Comparison of ENCODE assay signal across 34 cellular contexts in the genomic region with DNA sequence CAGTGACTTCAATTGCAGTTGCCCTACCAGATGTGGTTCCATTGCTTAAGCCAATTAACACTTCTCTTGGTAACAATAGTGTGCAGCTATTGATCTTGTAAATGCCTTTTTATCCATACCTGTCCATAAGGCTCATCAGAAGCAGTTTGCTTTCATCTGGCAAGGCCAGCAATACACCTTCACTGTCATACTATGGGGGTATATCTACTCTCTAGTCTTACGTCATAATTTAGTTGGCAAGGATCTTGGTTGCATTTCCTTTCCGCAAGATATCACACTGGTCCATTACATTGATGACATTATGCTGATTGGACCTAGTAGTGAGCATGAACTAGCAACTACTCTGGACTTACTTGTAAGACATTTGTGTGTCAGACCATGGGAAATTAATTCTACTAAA. TPM values are rescaled to one million over a fixed set of nuclear protein-coding genes. Genes with fewer than 3 reads are reported as not detected.
DNase-seq lines count a peak whose midpoint lies in the region; ATAC-seq, FAIRE-seq and TF ChIP-seq lines count a peak whose summit lies in the region.
"Had no signal": no experiment of that assay in that cellular context is flagged by ENCODE, and none has a peak within 500 bp of the region (broad histone marks: within the 10 kb centered on the region; RNA-seq: fewer than 3 reads in every experiment).

No MANE protein-coding gene starts in this region.

- no peak overlapping the region for H2AFZ ChIP-seq in HepG2 (ENCODE audit: low read length)

- BruUV-seq in HepG2 (replicated peaks; lab: Mats Ljungman, UMichigan), result no TSS peak

- POLR2A ChIA-PET in HepG2 (lab: Yijun Ruan, JAX) (no interaction called here), HEK293 (lab: Yijun Ruan, JAX) (no interaction called here)

- TF ChIP-seq EP300 in HepG2 (IDR thresholded peaks at IDR 0.05; ENCODE audit: low read depth in 2 of 2, low read length in 2 of 2) (no peak), HepG2 (CRISPR knock-in tag; IDR thresholded peaks at IDR 0.05; ENCODE audit: borderline replicate concordance) (no peak)

- H4K20me1 ChIP-seq in HepG2 (ENCODE audit: insufficient read depth, low read length), result no peaks in the 10 kb centered on the region
- H4K20me1 ChIP-seq: BLaER1; BLaER1 treated with 17β-estradiol and CSF1 and Interleukin-3, amounts not matched to agents 10 nM and 100 nM had no signal

- in situ Hi-C loops in HepG2 (cut with HindIII; ENCODE audit: extremely low pct_ligation_motif_present, low pct_unique_long_range_greater_than_20kb), result no loop called here

- CTCF ChIA-PET in HepG2 (lab: Yijun Ruan, JAX; ENCODE audit: low intra/inter-chr PET ratio, low total read pairs), result no interaction called here
- CTCF ChIA-PET in HEK293 (lab: Yijun Ruan, JAX), result interaction anchor here (0.5 kb wide), 1 partner anchor 95 kb away, joined by 4 read pairs; no protein-coding TSS in a partner anchor

- no peaks in the 10 kb centered on the region for H3K79me2 ChIP-seq in HepG2 (ENCODE audit: insufficient read depth, low read length)

- no peak for TF ChIP-seq CTCF in HepG2 (CRISPR knock-in tag; IDR thresholded peaks at IDR 0.05)
- no peak for TF ChIP-seq CTCF in right lobe of liver (IDR thresholded peaks at IDR 0.05)
- no peak for TF ChIP-seq CTCF in HEK293 (tag by site-specific recombination; IDR thresholded peaks at IDR 0.05)

- FAIRE-seq in HepG2 (lab: Jason Lieb, UNC), result no peak
- FAIRE-seq: A204.1, A549, D721Med had no signal

- no peak overlapping the region for H3K4me3 ChIP-seq in HepG2 (replicated peaks in 1 of 3; ENCODE audit: insufficient read depth in 1 of 3, low read depth in 2 of 3, low read length in 3 of 3)
- no peak overlapping the region for H3K4me3 ChIP-seq in right lobe of liver
- no peak overlapping the region for H3K4me3 ChIP-seq in HEK293 (ENCODE audit: low read depth, low read length)
- H3K4me3 ChIP-seq: A549; BLaER1; BLaER1 treated with 17β-estradiol and CSF1 and Interleukin-3, amounts not matched to agents 10 nM and 100 nM had no signal

- no peak overlapping the region for H3K27ac ChIP-seq in HepG2 (ENCODE audit: extremely low read length, insufficient read depth, low read length)
- H3K27ac ChIP-seq in right lobe of liver, result no peak overlapping the region
- H3K27ac ChIP-seq in HEK293 (ENCODE audit: extremely low read depth, low read depth, low read length), result no peak overlapping the region
- H3K27ac ChIP-seq: 22Rv1; A549; BLaER1; BLaER1 treated with 17β-estradiol and CSF1 and Interleukin-3, amounts not matched to agents 10 nM and 100 nM; C4-2B had no signal

- TF ChIP-seq POLR2A in HepG2 (IDR thresholded peaks at IDR 0.05; ENCODE audit: insufficient read depth in 1 of 2, low read depth in 2 of 2, low read length in 2 of 2) (no peak), right lobe of liver (IDR thresholded peaks at IDR 0.05) (no peak)

- intact Hi-C loops in HepG2 (cut with micrococcal nuclease; ENCODE audit: unreplicated experiment), result no loop called here
- intact Hi-C loops in right lobe of liver (cut with DNase I), result no loop called here

- H3K9me3 ChIP-seq in HepG2 (ENCODE audit: low read length), result no peaks in the 10 kb centered on the region
- H3K9me3 ChIP-seq in right lobe of liver, result no peaks in the 10 kb centered on the region
- no peaks in the 10 kb centered on the region for H3K9me3 ChIP-seq in HEK293 (ENCODE audit: control insufficient read depth, insufficient read depth, low read depth, low read length)
- H3K9me3 ChIP-seq: A549, BE2C had no signal

- ATAC-seq in HepG2 (no peak), right lobe of liver (no peak)
- ATAC-seq: A549; CD8-positive, alpha-beta T cell had no signal

- peak; percentile 31 for DNase-seq in NCI-H82 (lab: John Stamatoyannopoulos, UW)
- no peak for DNase-seq in NCI-H82 treated with DMSO at 0.1 percent for 48 hours (lab: John Stamatoyannopoulos, UW; ENCODE audit: unreplicated experiment)
- DNase-seq in HepG2 (ENCODE audit: low spot score), result no peak
- no peak for DNase-seq in right lobe of liver
- DNase-seq in ecto neural progenitor cell (ENCODE audit: low spot score), result no peak
- DNase-seq: 8988T; ACHN; AML-193; BE2C; C1 segment of cervical spinal cord; Caco-2; Calu3; CD4-positive, alpha-beta memory T cell; CD4-positive, alpha-beta T cell; CD4-positive, CD25-positive, alpha-beta regulatory T cell; CD8-positive, alpha-beta memory T cell; CD8-positive, alpha-beta T cell; COR-L47; DMS 273 treated with DMSO at 0.1 percent for 48 hours; DMS153; DMS53; DMS79; DMS79 treated with DMSO at 0.1 percent for 48 hours; DND-41; EL had no signal

- H3K27me3 ChIP-seq in HepG2 (ENCODE audit: control insufficient read depth in 1 of 2, insufficient read depth in 2 of 2, low read length in 2 of 2) (no peaks in the 10 kb centered on the region), right lobe of liver (no peaks in the 10 kb centered on the region)
- H3K27me3 ChIP-seq: BE2C; BLaER1; BLaER1 treated with 17β-estradiol and CSF1 and Interleukin-3, amounts not matched to agents 10 nM and 100 nM had no signal

- H3K4me1 ChIP-seq in HepG2 (ENCODE audit: insufficient read depth, low read length) (no peaks in the 10 kb centered on the region), right lobe of liver (no peaks in the 10 kb centered on the region), HEK293 (ENCODE audit: control insufficient read depth, insufficient read depth, low read length) (no peaks in the 10 kb centered on the region)
- H3K4me1 ChIP-seq: A549; BE2C; BLaER1; BLaER1 treated with 17β-estradiol and CSF1 and Interleukin-3, amounts not matched to agents 10 nM and 100 nM; Caco-2 had no signal

- 51% methylated on average over 2 of the region's 2 CpGs for WGBS in HepG2 (ENCODE audit: low lambda C conversion rate)
- 71% methylated on average over 2 of the region's 2 CpGs for WGBS in right lobe of liver (ENCODE audit: insufficient coverage, low coverage, low lambda C conversion rate, missing lambda C conversion rate)

- TF ChIP-seq RAD21 in HepG2 (CRISPR knock-in tag; IDR thresholded peaks at IDR 0.05), result no peak

- H3K4me2 ChIP-seq in HepG2 (ENCODE audit: low read depth, low read length), result no peak overlapping the region
- H3K4me2 ChIP-seq: A549; BLaER1; BLaER1 treated with 17β-estradiol and CSF1 and Interleukin-3, amounts not matched to agents 10 nM and 100 nM had no signal

- H3K36me3 ChIP-seq in HepG2 (replicated peaks in 1 of 2; ENCODE audit: control insufficient read depth in 1 of 2, insufficient read depth in 2 of 2, low read length in 2 of 2) (no peaks in the 10 kb centered on the region), right lobe of liver (no peaks in the 10 kb centered on the region), HEK293 (ENCODE audit: control insufficient read depth in 2 of 2, insufficient read depth in 1 of 2, low read length in 2 of 2) (no peaks in the 10 kb centered on the region)
- H3K36me3 ChIP-seq: BE2C; BLaER1; BLaER1 treated with 17β-estradiol and CSF1 and Interleukin-3, amounts not matched to agents 10 nM and 100 nM had no signal

- no peak overlapping the region for H3K9ac ChIP-seq in HepG2 (ENCODE audit: insufficient read depth, low read depth, low read length)
- H3K9ac ChIP-seq: BLaER1; BLaER1 treated with 17β-estradiol and CSF1 and Interleukin-3, amounts not matched to agents 10 nM and 100 nM had no signal

TF ChIP-seq in HepG2, 621 proteins besides CTCF, POLR2A, EP300 and RAD21 (continues in another document):
- TF ChIP-seq ZMYM2 (CRISPR knock-in tag; IDR thresholded peaks at IDR 0.05), result no peak
- TF ChIP-seq, protein P1, sequence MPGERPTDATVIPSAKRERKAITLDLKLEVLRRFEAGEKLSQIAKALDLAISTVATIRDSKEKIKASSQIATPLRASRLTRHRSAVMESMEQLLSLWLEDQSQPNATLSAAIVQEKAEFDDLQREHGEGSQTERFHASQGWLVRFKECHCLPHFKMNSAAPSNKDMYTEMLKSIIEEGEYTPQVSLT (CRISPR knock-in tag; IDR thresholded peaks at IDR 0.05; ENCODE audit: borderline replicate concordance, low read depth), result no peak
- no peak for TF ChIP-seq ZNF615 (CRISPR knock-in tag; IDR thresholded peaks at IDR 0.05; ENCODE audit: borderline replicate concordance)
- TF ChIP-seq CREB1 (IDR thresholded peaks at IDR 0.05), result 0 out of 2 replicates have a peak, but pooled peaks have one; percentile 34
- TF ChIP-seq CREB1 (CRISPR knock-in tag; IDR thresholded peaks at IDR 0.05), result no peak

TF ChIP-seq in HEK293, 187 proteins besides CTCF, POLR2A, EP300 and RAD21:
- TF ChIP-seq PRDM1 (tag by site-specific recombination; IDR thresholded peaks at IDR 0.05) (no peak), ZNF157 (tag by site-specific recombination; IDR thresholded peaks at IDR 0.05) (peak; percentile 96)

RNA-seq across cellular contexts. Expression of gene ZNF365, which starts 17.7 kb away (rescaled TPM):
- total RNA-seq in HepG2 (2016; rRNA removed; fragmentation: Illumina TruSeq; extraction: Trizol) (not detected in 2 replicates), right lobe of liver (under 1 TPM in 1 of 6 experiments, not detected in 5; 0.06 TPM)
- total RNA-seq in HepG2 (2016; cell fraction: cytosol; rRNA removed; fragmentation: Illumina TruSeq; extraction: Trizol; ENCODE audit: low read depth), result not detected in 2 replicates
- total RNA-seq in HepG2 (2016; cell fraction: insoluble cytoplasmic fraction; rRNA removed; fragmentation: Illumina TruSeq; extraction: Trizol), result not detected in 2 replicates
- not detected in 2 replicates for total RNA-seq in HepG2 (2016; cell fraction: membrane; rRNA removed; fragmentation: Illumina TruSeq; extraction: Trizol)
- total RNA-seq in HepG2 (2016; cell fraction: nucleus; rRNA removed; fragmentation: Illumina TruSeq; extraction: Trizol), result not detected in 2 replicates
- polyA plus RNA-seq in HepG2 (2011; rRNA removed), result not detected in 2 replicates
- polyA plus RNA-seq in HepG2 (2011; cell fraction: cytosol; rRNA removed), result not detected in 2 replicates
- polyA plus RNA-seq in HepG2 (2011; cell fraction: nucleus; rRNA removed), result not detected in 2 replicates
- polyA plus RNA-seq in HepG2 (2012), result not detected in 2 replicates
- polyA plus RNA-seq in HepG2 (2016; cell fraction: cytosol; fragmentation: Illumina TruSeq; extraction: Trizol; ENCODE audit: low read depth), result not detected in 2 replicates
- not detected in 2 replicates for polyA plus RNA-seq in HepG2 (2016; cell fraction: insoluble cytoplasmic fraction; fragmentation: Illumina TruSeq; extraction: Trizol; ENCODE audit: low read depth)
- polyA plus RNA-seq in HepG2 (2016; cell fraction: membrane; fragmentation: Illumina TruSeq; extraction: Trizol; ENCODE audit: low read depth), result not detected in 2 replicates
- not detected in 2 replicates for polyA plus RNA-seq in HepG2 (2016; cell fraction: nucleus; fragmentation: Illumina TruSeq; extraction: Trizol; ENCODE audit: insufficient read depth, low read depth)
- polyA minus RNA-seq in HepG2 (2011; rRNA and poly(A)+ RNA removed; ENCODE audit: low replicate concordance), result not detected in 2 replicates
- polyA minus RNA-seq in HepG2 (2011; cell fraction: cytosol; rRNA and poly(A)+ RNA removed), result not detected in 2 replicates
- not detected in 2 replicates for polyA minus RNA-seq in HepG2 (2011; cell fraction: nucleus; rRNA and poly(A)+ RNA removed)
- total RNA-seq: Caco-2 had no signal
- polyA plus RNA-seq: CD14-positive monocyte had no signal
